1 cellular context compared by ENCODE assay signal in the genomic region with DNA sequence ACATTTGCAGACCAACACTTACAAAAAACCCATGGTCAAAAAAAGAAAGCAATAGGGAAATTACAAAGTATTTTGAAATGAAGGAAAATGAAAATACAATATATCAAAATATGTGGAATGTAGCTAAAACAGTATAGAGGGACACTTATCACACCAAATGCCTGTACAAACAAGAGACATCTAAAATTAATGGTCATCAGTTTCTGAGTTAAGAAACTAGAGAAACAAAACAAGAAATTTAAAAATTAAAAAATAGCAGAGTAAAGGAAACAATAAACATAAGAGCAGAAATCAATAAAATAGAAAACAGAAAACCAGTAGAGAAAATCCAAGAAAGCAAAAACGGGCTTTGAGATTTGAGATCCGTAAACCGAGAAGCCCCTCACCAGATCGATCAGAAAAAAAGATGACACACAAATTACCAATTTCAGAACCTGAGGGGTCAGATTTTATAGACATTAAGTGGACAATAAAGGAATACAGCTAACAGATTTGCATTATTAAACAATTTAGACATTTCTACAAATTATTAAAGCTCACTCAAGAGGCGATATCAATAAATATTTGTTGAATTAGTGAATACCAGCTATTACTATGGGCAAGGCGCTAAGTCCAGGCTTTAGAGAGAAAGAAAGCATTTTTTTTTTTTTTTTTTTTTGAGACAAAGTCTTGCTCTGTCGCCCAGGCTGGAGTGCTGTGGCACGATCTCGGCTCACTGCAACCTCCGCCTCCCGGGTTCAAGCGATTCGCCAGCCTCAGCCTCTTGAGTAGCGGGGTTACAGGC.
TF ChIP-seq lines count a peak whose summit lies in the region.

No MANE protein-coding gene starts in this region.

TF ChIP-seq in GM12878, 131 proteins besides CTCF, POLR2A, EP300 and RAD21 (continued from another document):
- TF ChIP-seq, protein P1, sequence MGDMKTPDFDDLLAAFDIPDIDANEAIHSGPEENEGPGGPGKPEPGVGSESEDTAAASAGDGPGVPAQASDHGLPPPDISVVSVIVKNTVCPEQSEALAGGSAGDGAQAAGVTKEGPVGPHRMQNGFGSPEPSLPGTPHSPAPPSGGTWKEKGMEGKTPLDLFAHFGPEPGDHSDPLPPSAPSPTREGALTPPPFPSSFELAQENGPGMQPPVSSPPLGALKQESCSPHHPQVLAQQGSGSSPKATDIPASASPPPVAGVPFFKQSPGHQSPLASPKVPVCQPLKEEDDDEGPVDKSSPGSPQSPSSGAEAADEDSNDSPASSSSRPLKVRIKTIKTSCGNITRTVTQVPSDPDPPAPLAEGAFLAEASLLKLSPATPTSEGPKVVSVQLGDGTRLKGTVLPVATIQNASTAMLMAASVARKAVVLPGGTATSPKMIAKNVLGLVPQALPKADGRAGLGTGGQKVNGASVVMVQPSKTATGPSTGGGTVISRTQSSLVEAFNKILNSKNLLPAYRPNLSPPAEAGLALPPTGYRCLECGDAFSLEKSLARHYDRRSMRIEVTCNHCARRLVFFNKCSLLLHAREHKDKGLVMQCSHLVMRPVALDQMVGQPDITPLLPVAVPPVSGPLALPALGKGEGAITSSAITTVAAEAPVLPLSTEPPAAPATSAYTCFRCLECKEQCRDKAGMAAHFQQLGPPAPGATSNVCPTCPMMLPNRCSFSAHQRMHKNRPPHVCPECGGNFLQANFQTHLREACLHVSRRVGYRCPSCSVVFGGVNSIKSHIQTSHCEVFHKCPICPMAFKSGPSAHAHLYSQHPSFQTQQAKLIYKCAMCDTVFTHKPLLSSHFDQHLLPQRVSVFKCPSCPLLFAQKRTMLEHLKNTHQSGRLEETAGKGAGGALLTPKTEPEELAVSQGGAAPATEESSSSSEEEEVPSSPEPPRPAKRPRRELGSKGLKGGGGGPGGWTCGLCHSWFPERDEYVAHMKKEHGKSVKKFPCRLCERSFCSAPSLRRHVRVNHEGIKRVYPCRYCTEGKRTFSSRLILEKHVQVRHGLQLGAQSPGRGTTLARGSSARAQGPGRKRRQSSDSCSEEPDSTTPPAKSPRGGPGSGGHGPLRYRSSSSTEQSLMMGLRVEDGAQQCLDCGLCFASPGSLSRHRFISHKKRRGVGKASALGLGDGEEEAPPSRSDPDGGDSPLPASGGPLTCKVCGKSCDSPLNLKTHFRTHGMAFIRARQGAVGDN (IDR thresholded peaks at IDR 0.05) = no peak
- TF ChIP-seq, protein P2, sequence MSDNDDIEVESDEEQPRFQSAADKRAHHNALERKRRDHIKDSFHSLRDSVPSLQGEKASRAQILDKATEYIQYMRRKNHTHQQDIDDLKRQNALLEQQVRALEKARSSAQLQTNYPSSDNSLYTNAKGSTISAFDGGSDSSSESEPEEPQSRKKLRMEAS (IDR thresholded peaks at IDR 0.05; ENCODE audit: low read depth, low read length) = no peak
